12 cellular contexts compared by ENCODE assay signal in the genomic region with DNA sequence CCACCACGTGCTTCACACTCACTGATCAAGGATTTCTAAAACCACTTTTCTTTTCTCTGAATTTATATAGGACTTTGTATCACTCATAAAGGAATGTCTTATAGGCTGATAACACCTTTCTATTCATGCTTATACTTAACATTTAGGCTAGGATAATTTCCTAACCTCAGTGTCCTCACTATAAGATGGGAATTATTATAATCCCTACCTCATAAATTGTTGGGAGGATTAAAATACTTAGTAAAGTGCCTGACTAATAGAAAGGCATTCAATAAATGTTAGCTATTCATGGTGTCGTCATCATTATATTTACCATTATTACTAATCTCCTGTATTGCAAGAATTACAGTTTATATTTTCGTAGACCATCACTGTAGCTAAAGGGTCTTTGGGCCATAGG. TPM values are rescaled to one million over a fixed set of nuclear protein-coding genes. Genes with fewer than 3 reads are reported as not detected.
DNase-seq lines count a peak whose midpoint lies in the region; ATAC-seq and TF ChIP-seq lines count a peak whose summit lies in the region.
"Not testable (repeated sequence)": the region's sequence is repeated elsewhere in the genome, so short reads cannot be mapped to it uniquely, and the experiment has no call there.
"Had no signal": no experiment of that assay in that cellular context is flagged by ENCODE, and none has a peak within 500 bp of the region (broad histone marks: within the 10 kb centered on the region; RNA-seq: fewer than 3 reads in every experiment).

No MANE protein-coding gene starts in this region.

- not testable (repeated sequence) for H3K18ac ChIP-seq in IMR-90 (ENCODE audit: low read depth, low read length)

- H3K79me1 ChIP-seq in IMR-90 (ENCODE audit: low read depth in 1 of 2, low read length in 2 of 2), result not testable (repeated sequence)

- not testable (repeated sequence) for H3K27ac ChIP-seq in IMR-90 (ENCODE audit: insufficient read depth, low read length); RWPE2 (ENCODE audit: poor library complexity, severe bottlenecking); foreskin keratinocyte
- peak overlapping the region; percentile 82 for H3K27ac ChIP-seq in PC-3 (ENCODE audit: low read length)

- H4K91ac ChIP-seq in IMR-90 (ENCODE audit: insufficient read depth, low read depth, low read length), result not testable (repeated sequence)

- WGBS in IMR-90 (ENCODE audit: extremely low coverage in 2 of 2, insufficient read length in 1 of 2), 2 experiments, result no CpG with 5 or more reads among the region's 3 CpGs

- not testable (repeated sequence) for H4K5ac ChIP-seq in IMR-90 (ENCODE audit: low read depth, low read length)

- not testable (repeated sequence) for H2AK9ac ChIP-seq in IMR-90 (replicated peaks; ENCODE audit: low read depth, low read length, poor library complexity)

- not testable (repeated sequence) for H3K79me2 ChIP-seq in PC-3 (ENCODE audit: low read length)

- H3K56ac ChIP-seq in IMR-90 (ENCODE audit: extremely low read depth, insufficient read depth, low read length), result not testable (repeated sequence)

- POLR2A ChIA-PET in IMR-90 (lab: Charles Lee; ENCODE audit: unreplicated experiment); PC-3 (lab: Charles Lee; ENCODE audit: unreplicated experiment): not testable (repeated sequence)

- not testable (repeated sequence) for H2BK15ac ChIP-seq in IMR-90 (ENCODE audit: low read depth, low read length)

- not testable (repeated sequence) for H3K4ac ChIP-seq in IMR-90 (ENCODE audit: low read depth, low read length)

- TF ChIP-seq RAD21 in IMR-90 (IDR thresholded peaks at IDR 0.05; ENCODE audit: low read length), result not testable (repeated sequence)

- TF ChIP-seq CTCF in IMR-90 (conservative IDR thresholded peaks at IDR 0.05; ENCODE audit: low read depth, low read length); PC-3 (conservative IDR thresholded peaks at IDR 0.05; ENCODE audit: low read depth, low read length); RWPE2 (IDR thresholded peaks at IDR 0.05; ENCODE audit: poor library complexity, severe bottlenecking); foreskin keratinocyte (conservative IDR thresholded peaks at IDR 0.05): not testable (repeated sequence)

- CTCF ChIA-PET in IMR-90 (lab: Yijun Ruan, JAX); PC-3 (lab: Charles Lee): not testable (repeated sequence)

- not testable (repeated sequence) for H3K4me1 ChIP-seq in IMR-90 (ENCODE audit: control insufficient read depth, insufficient read depth, low read length); PC-3 (ENCODE audit: insufficient read depth, low read length); RWPE2 (ENCODE audit: insufficient read depth, poor library complexity, severe bottlenecking); foreskin keratinocyte

- not testable (repeated sequence) for H3K9ac ChIP-seq in IMR-90 (ENCODE audit: low read depth, low read length); PC-3 (ENCODE audit: low read length)

- H3K9me2 ChIP-seq in PC-3 (replicated peaks; ENCODE audit: low read length), result not testable (repeated sequence)

- not testable (repeated sequence) for H2BK20ac ChIP-seq in IMR-90 (ENCODE audit: low read depth, low read length)

- H2BK120ac ChIP-seq in IMR-90 (ENCODE audit: low read depth, low read length), result not testable (repeated sequence)

- not testable (repeated sequence) for H3K9me3 ChIP-seq in IMR-90 (ENCODE audit: control insufficient read depth, insufficient read depth, low read length); PC-3 (ENCODE audit: low read length); RWPE2 (ENCODE audit: severe bottlenecking)

- BruUV-seq in IMR-90 (replicated peaks; lab: Mats Ljungman, UMichigan); PC-3 (replicated peaks; lab: Mats Ljungman, UMichigan): not testable (repeated sequence)

- not testable (repeated sequence) for H3K4me2 ChIP-seq in IMR-90 (ENCODE audit: low read depth, low read length); PC-3 (ENCODE audit: low read length)

- not testable (repeated sequence) for H3K4me3 ChIP-seq in IMR-90 (ENCODE audit: insufficient read depth, low read depth, low read length); PC-3 (ENCODE audit: low read length); RWPE2 (ENCODE audit: severe bottlenecking)

- H2AFZ ChIP-seq in IMR-90 (replicated peaks; ENCODE audit: low read length, poor library complexity); PC-3 (ENCODE audit: low read length): not testable (repeated sequence)

- H3K36me3 ChIP-seq in IMR-90 (ENCODE audit: control insufficient read depth, insufficient read depth, low read length); PC-3 (ENCODE audit: low read depth, low read length); RWPE2 (ENCODE audit: low read depth): not testable (repeated sequence)

- intact Hi-C loops in IMR-90 (cut with micrococcal nuclease); PC-3 (cut with micrococcal nuclease): not testable (repeated sequence)

- H3K23ac ChIP-seq in IMR-90 (ENCODE audit: low read depth, low read length), result not testable (repeated sequence)

- not testable (repeated sequence) for H3K27me3 ChIP-seq in IMR-90 (ENCODE audit: control insufficient read depth, insufficient read depth, low read length); PC-3 (ENCODE audit: low read length); RWPE2 (ENCODE audit: insufficient read depth, poor library complexity, severe bottlenecking)
- peaks cover 15% of the 10 kb centered on the region for H3K27me3 ChIP-seq in foreskin keratinocyte

- in situ Hi-C loops in IMR-90 (cut with MboI; ENCODE audit: low sequenced_read_pairs), result not testable (repeated sequence)

- H4K20me1 ChIP-seq in IMR-90 (ENCODE audit: insufficient read depth, low read length); PC-3 (ENCODE audit: low read length): not testable (repeated sequence)

- H3F3A ChIP-seq in PC-3 (ENCODE audit: low read length, unreplicated experiment), result not testable (repeated sequence)

- not testable (repeated sequence) for H3K14ac ChIP-seq in IMR-90 (replicated peaks; ENCODE audit: low read depth, low read length)

- H4K8ac ChIP-seq in IMR-90 (ENCODE audit: low read depth in 2 of 2, low read length in 2 of 2), result not testable (repeated sequence)

- H3K9me1 ChIP-seq in IMR-90 (ENCODE audit: insufficient read depth, low read length), result not testable (repeated sequence)

- dilution Hi-C loops in IMR-90 (cut with HindIII; ENCODE audit: low sequenced_read_pairs, unreplicated experiment), result not testable (repeated sequence)

- H2BK5ac ChIP-seq in IMR-90 (ENCODE audit: low read depth, low read length, poor library complexity, severe bottlenecking), result not testable (repeated sequence)

- ATAC-seq in IMR-90 (ENCODE audit: low read depth) (0 out of 2 replicates have a peak, but pooled peaks have one; percentile 8), PC-3 (peak; percentile 59), RWPE2 (ENCODE audit: low read depth) (peak; percentile 71), esophagus mucosa (peak; percentile 31), foreskin keratinocyte (peak; percentile 42)

- not testable (repeated sequence) for H2AK5ac ChIP-seq in IMR-90 (ENCODE audit: low read depth, low read length)

- not testable (repeated sequence) for TF ChIP-seq POLR2A in IMR-90 (IDR thresholded peaks at IDR 0.05; ENCODE audit: low read depth, low read length)

- not testable (repeated sequence) for DNase-seq in IMR-90; PC-3; RWPE2 (ENCODE audit: low spot score); foreskin keratinocyte

RNA-seq across cellular contexts. Expression of gene FOXD4, which starts 41.8 kb away (rescaled TPM):
- total RNA-seq in IMR-90 (2012; rRNA removed), result 0.18 TPM in 1 of 2 replicates, not detected in the other
- 0.03 and 0.09 TPM in 2 replicates for polyA plus RNA-seq in IMR-90 (2012; rRNA removed)
- polyA plus RNA-seq in IMR-90 (2012; cell fraction: cytosol; rRNA removed), result 0.07 TPM in 1 of 2 replicates, not detected in the other
- 0.32 and 0.52 TPM in 2 replicates for polyA plus RNA-seq in IMR-90 (2012; cell fraction: nucleus; rRNA removed; ENCODE audit: low replicate concordance)
- total RNA-seq in PC-3 (2014; rRNA removed), result 0.80 and 0.98 TPM in 2 replicates
- 0.28 TPM for total RNA-seq in esophagus mucosa
- 0.10 and 0.14 TPM in 2 replicates for total RNA-seq in foreskin keratinocyte
- 0.10 and 0.16 TPM in 2 replicates for polyA plus RNA-seq in foreskin keratinocyte
- total RNA-seq: A673; CD8-positive, alpha-beta T cell had no signal
- polyA plus RNA-seq: AG04450; CD14-positive monocyte; CD4-positive, alpha-beta memory T cell; CD4-positive, CD25-positive, alpha-beta regulatory T cell; CD8-positive, alpha-beta memory T cell had no signal

RNA-seq across cellular contexts. Expression of gene WASHC1, which starts 47.1 kb away (rescaled TPM):
- total RNA-seq in IMR-90 (2012; rRNA removed) (3.0 and 3.1 TPM in 2 replicates), PC-3 (2014; rRNA removed) (21.7 and 22.9 TPM in 2 replicates), esophagus mucosa (11.2 TPM), foreskin keratinocyte (8.9 and 10.0 TPM in 2 replicates)
- polyA plus RNA-seq in IMR-90 (2012; rRNA removed) (13.7 and 17.6 TPM in 2 replicates), foreskin keratinocyte (11.4 and 11.7 TPM in 2 replicates)
- polyA plus RNA-seq in IMR-90 (2012; cell fraction: cytosol; rRNA removed), result 7.8 and 8.1 TPM in 2 replicates
- polyA plus RNA-seq in IMR-90 (2012; cell fraction: nucleus; rRNA removed; ENCODE audit: low replicate concordance), result 59.0 and 84.7 TPM in 2 replicates

Comparison
In these comparisons a context has a peak if more than half of its experiments do, and no peak if none do; other contexts are left out.
1. ATAC-seq: peak in every context shown above with its lines; median percentile 71 in RWPE2; 59 in PC-3; 42 in foreskin keratinocyte; 31 in esophagus mucosa; 8 in IMR-90.